In the genomic region with DNA sequence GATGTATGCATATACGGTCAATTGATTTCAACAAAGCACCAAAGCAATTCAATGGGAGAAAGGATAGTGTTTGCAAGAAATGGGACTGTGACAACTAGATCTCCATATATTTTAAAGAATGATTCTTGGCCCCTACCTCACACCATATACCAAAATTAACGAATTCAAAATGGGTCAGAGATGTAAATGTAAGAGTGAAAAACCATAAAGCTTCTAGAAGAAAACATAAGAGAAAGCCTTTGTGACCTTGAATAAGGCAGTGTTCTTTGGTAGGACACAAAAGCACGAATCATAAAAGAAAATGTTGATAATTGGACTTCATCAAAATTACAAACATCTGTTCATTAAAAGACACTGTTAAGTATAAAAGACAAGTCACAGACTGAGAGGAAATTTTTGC, we compare ENCODE assay signal across 29 cellular contexts. TPM values are rescaled to one million over a fixed set of nuclear protein-coding genes. Genes with fewer than 3 reads are reported as not detected.
A peak's percentile ranks its signal among the peaks of the same experiment; 100 is the strongest.
DNase-seq lines count a peak whose midpoint lies in the region; ATAC-seq and TF ChIP-seq lines count a peak whose summit lies in the region.
"Had no signal": no experiment of that assay in that cellular context is flagged by ENCODE, and none has a peak within 500 bp of the region (broad histone marks: within the 10 kb centered on the region; RNA-seq: fewer than 3 reads in every experiment).

No MANE protein-coding gene starts in this region.

- peak overlapping the region; percentile 48 for H3K4me2 ChIP-seq in BLaER1
- peak overlapping the region; percentile 43 for H3K4me2 ChIP-seq in smooth muscle cell
- no peak overlapping the region for H3K4me2 ChIP-seq in SK-N-SH
- H3K4me2 ChIP-seq: neural progenitor cell had no signal

- H3K27ac ChIP-seq in BLaER1 (no peak overlapping the region), smooth muscle cell (ENCODE audit: low read depth) (peak overlapping the region; percentile 63), SK-N-SH (ENCODE audit: low read depth in 2 of 2, low read length in 1 of 2) (peak overlapping the region in 1 of 2 experiments; percentile 85; a peak in 2 of 4 replicates)
- H3K27ac ChIP-seq: C4-2B, neural progenitor cell had no signal

- H3K4me1 Mint-ChIP-seq in IgD-negative memory B cell (peaks cover 40 to 44% (median 40%) of the 10 kb centered on the region in 3 donors), chondrocyte (ENCODE audit: low read depth) (peaks cover 81% of the 10 kb centered on the region)

- H3K9me3 Mint-ChIP-seq in IgD-negative memory B cell (peaks cover 0 to 7% (median 3%) of the 10 kb centered on the region in 3 donors), chondrocyte (ENCODE audit: low read depth) (peaks cover 12% of the 10 kb centered on the region)

- H3F3A ChIP-seq in smooth muscle cell (ENCODE audit: low read depth) (peaks cover 26% of the 10 kb centered on the region), SK-N-SH (replicated peaks; ENCODE audit: insufficient read depth) (peaks cover 44% of the 10 kb centered on the region)

- H3K36me3 ChIP-seq in BLaER1 (no peaks in the 10 kb centered on the region), smooth muscle cell (ENCODE audit: low read depth) (no peaks in the 10 kb centered on the region), SK-N-SH (replicated peaks in 1 of 2; ENCODE audit: control insufficient read depth in 1 of 2, insufficient read depth in 2 of 2, low read length in 1 of 2) (no peaks in the 10 kb centered on the region)
- H3K36me3 ChIP-seq: neural progenitor cell, spleen, thoracic aorta had no signal

- H3K9me3 ChIP-seq in BLaER1, result peaks cover 8% of the 10 kb centered on the region
- peaks cover 5% of the 10 kb centered on the region for H3K9me3 ChIP-seq in smooth muscle cell (replicated peaks; ENCODE audit: low read depth)
- no peaks in the 10 kb centered on the region for H3K9me3 ChIP-seq in SK-N-SH
- H3K9me3 ChIP-seq: spleen, thoracic aorta had no signal

- TF ChIP-seq EP300 in SK-N-SH (IDR thresholded peaks at IDR 0.05; ENCODE audit: borderline replicate concordance in 1 of 2, low read depth in 1 of 2, low read length in 1 of 2), result no peak

- no peak overlapping the region for H3K4me3 ChIP-seq in BLaER1
- no peak overlapping the region for H3K4me3 ChIP-seq in smooth muscle cell
- no peak overlapping the region for H3K4me3 ChIP-seq in SK-N-SH (ENCODE audit: low read depth in 2 of 2, low read length in 1 of 2)
- H3K4me3 ChIP-seq: neural progenitor cell, thoracic aorta had no signal

- H3K36me3 Mint-ChIP-seq in IgD-negative memory B cell, result no peaks in the 10 kb centered on the region
- peaks cover 1% of the 10 kb centered on the region for H3K36me3 Mint-ChIP-seq in chondrocyte (ENCODE audit: low read depth)
- H3K36me3 Mint-ChIP-seq: activated naive CD8-positive, alpha-beta T cell treated with anti-CD3 and anti-CD28 coated beads for 36 hours; neural progenitor cell had no signal

- POLR2A ChIA-PET in SK-N-SH (lab: Yijun Ruan, JAX), result no interaction called here

- WGBS in smooth muscle cell (ENCODE audit: low lambda C conversion rate), result 93% methylated on average over 3 of the region's 3 CpGs
- 84% methylated on average over 3 of the region's 3 CpGs for WGBS in SK-N-SH (ENCODE audit: low lambda C conversion rate)

- H3K79me2 ChIP-seq in smooth muscle cell (ENCODE audit: low read depth) (no peaks in the 10 kb centered on the region), SK-N-SH (ENCODE audit: insufficient read depth) (no peaks in the 10 kb centered on the region)

- CTCF ChIA-PET in SK-N-SH (lab: Yijun Ruan, JAX), result interaction anchor here (0.7 to 1.8 kb wide), 4 partner anchors 66 to 216 kb away, joined by 3 to 9 read pairs (median 5); no protein-coding TSS in a partner anchor

- TF ChIP-seq CTCF in chondrocyte (IDR thresholded peaks at IDR 0.05), result no peak
- no peak for TF ChIP-seq CTCF in smooth muscle cell (IDR thresholded peaks at IDR 0.05; ENCODE audit: borderline replicate concordance, insufficient read depth, poor library complexity, severe bottlenecking)
- no peak for TF ChIP-seq CTCF in SK-N-SH (IDR thresholded peaks at IDR 0.05)

- ATAC-seq in HG02885 (IDR thresholded peaks at IDR 0.05; ENCODE audit: poor library complexity, unreplicated experiment), result no peak
- ATAC-seq: left lobe of liver; right cardiac atrium; stimulated activated naive CD8-positive, alpha-beta T cell treated with anti-CD3 and anti-CD28 coated beads, Interleukin-15, amount 100 ng/mL, for 72 hours had no signal

- no peak overlapping the region for H2AFZ ChIP-seq in smooth muscle cell (ENCODE audit: low read depth)
- H2AFZ ChIP-seq in SK-N-SH (ENCODE audit: low read depth), result no peak overlapping the region; the same call in 1 of the 2 replicates
- H2AFZ ChIP-seq: neural progenitor cell had no signal

- no peak overlapping the region for H3K9ac ChIP-seq in BLaER1
- no peak overlapping the region for H3K9ac ChIP-seq in smooth muscle cell (ENCODE audit: low read depth)
- H3K9ac ChIP-seq in SK-N-SH, result no peak overlapping the region
- H3K9ac ChIP-seq: neural progenitor cell had no signal

- H3K4me1 ChIP-seq in BLaER1, result peaks cover 48% of the 10 kb centered on the region
- H3K4me1 ChIP-seq in smooth muscle cell (ENCODE audit: low read depth), result peaks cover 8% of the 10 kb centered on the region
- peaks cover 23 to 33% of the 10 kb centered on the region in 2 experiments; a peak in 3 of 4 replicates for H3K4me1 ChIP-seq in SK-N-SH (ENCODE audit: control insufficient read depth in 1 of 2, insufficient read depth in 2 of 2, low read depth in 1 of 2, low read length in 1 of 2)

- H3K27me3 ChIP-seq in BLaER1, result peaks cover 27% of the 10 kb centered on the region
- no peaks in the 10 kb centered on the region for H3K27me3 ChIP-seq in smooth muscle cell (ENCODE audit: low read depth)
- H3K27me3 ChIP-seq in SK-N-SH (ENCODE audit: insufficient read depth), result no peaks in the 10 kb centered on the region

- TF ChIP-seq RAD21 in SK-N-SH (IDR thresholded peaks at IDR 0.05; ENCODE audit: low read length), result no peak

- H4K20me1 ChIP-seq in BLaER1 (no peaks in the 10 kb centered on the region), smooth muscle cell (ENCODE audit: low read depth) (no peaks in the 10 kb centered on the region), SK-N-SH (ENCODE audit: insufficient read depth) (no peaks in the 10 kb centered on the region)

- no peak overlapping the region for H3K27ac Mint-ChIP-seq in IgD-negative memory B cell
- peak overlapping the region; percentile 89 for H3K27ac Mint-ChIP-seq in chondrocyte (ENCODE audit: unreplicated experiment)
- H3K27ac Mint-ChIP-seq: activated CD4-positive, alpha-beta T cell treated with anti-CD3 and anti-CD28 coated beads, Interleukin-2, amount 10 ng/mL, durations not matched to agents 24 days and 14 days; activated naive CD8-positive, alpha-beta T cell treated with anti-CD3 and anti-CD28 coated beads for 36 hours; neural progenitor cell; stimulated activated naive CD8-positive, alpha-beta T cell treated with anti-CD3 and anti-CD28 coated beads, Interleukin-15, amount 100 ng/mL, for 72 hours had no signal

- no peak for DNase-seq in chondrocyte (ENCODE audit: low spot score)
- DNase-seq in smooth muscle cell (lab: John Stamatoyannopoulos, UW; ENCODE audit: unreplicated experiment), result no peak
- DNase-seq in SK-N-SH, result no peak
- DNase-seq in COR-L47 (lab: John Stamatoyannopoulos, UW), result no peak
- DNase-seq: activated CD4-positive, alpha-beta T cell treated with anti-CD3 and anti-CD28 coated beads, Interleukin-2, amount 10 ng/mL, durations not matched to agents 24 days and 14 days; activated effector memory CD4-positive, alpha-beta T cell treated with Interleukin-2 at 50 U/mL for 16 hours; activated naive CD8-positive, alpha-beta T cell treated with anti-CD3 and anti-CD28 coated beads for 36 hours; anterior cingulate cortex; effector memory CD4-positive, alpha-beta T cell; glutamatergic neuron; NCI-H1417; NCI-H2081; NCI-H524 treated with DMSO at 0.1 percent for 48 hours; posterior cingulate gyrus; right cardiac atrium; SHP77; spleen; stimulated activated CD4-positive, alpha-beta T cell treated with anti-CD3 and anti-CD28 coated beads, Interleukin-2, amount 100 ng/mL, for 24 hours; stimulated activated naive CD8-positive, alpha-beta T cell treated with anti-CD3 and anti-CD28 coated beads, Interleukin-15, amount 100 ng/mL, for 72 hours had no signal

- peak overlapping the region in 3 of 4 donors; percentile 4 to 22 (median 6) for H3K4me3 Mint-ChIP-seq in IgD-negative memory B cell
- H3K4me3 Mint-ChIP-seq in chondrocyte (ENCODE audit: unreplicated experiment), result no peak overlapping the region
- H3K4me3 Mint-ChIP-seq: activated CD4-positive, alpha-beta T cell treated with anti-CD3 and anti-CD28 coated beads, Interleukin-2, amount 10 ng/mL, durations not matched to agents 24 days and 14 days; activated naive CD8-positive, alpha-beta T cell treated with anti-CD3 and anti-CD28 coated beads for 36 hours; neural progenitor cell; stimulated activated naive CD8-positive, alpha-beta T cell treated with anti-CD3 and anti-CD28 coated beads, Interleukin-15, amount 100 ng/mL, for 72 hours had no signal

- no peaks in the 10 kb centered on the region for H3K9me2 ChIP-seq in SK-N-SH

- H3K27me3 Mint-ChIP-seq in IgD-negative memory B cell (no peaks in the 10 kb centered on the region), chondrocyte (ENCODE audit: low read depth) (no peaks in the 10 kb centered on the region)

TF ChIP-seq in SK-N-SH, 30 proteins besides CTCF, POLR2A, EP300 and RAD21 (continues in another document):
- TF ChIP-seq FOSL2 (IDR thresholded peaks at IDR 0.05; ENCODE audit: borderline replicate concordance, low read depth) (no peak), USF2 (IDR thresholded peaks at IDR 0.05; ENCODE audit: borderline replicate concordance, low read depth, low read length) (no peak), ELF1 (IDR thresholded peaks at IDR 0.05) (no peak), GATA2 (CRISPR knock-in tag; IDR thresholded peaks at IDR 0.05) (no peak)

RNA-seq across cellular contexts. Expression of gene PROC, which starts 5.0 kb away (rescaled TPM):
- not detected for polyA plus RNA-seq in IgD-negative memory B cell
- 2.6 to 5.3 TPM (median 2.7 TPM) in 3 replicates for total RNA-seq in chondrocyte
- total RNA-seq in smooth muscle cell, result 1.1 TPM in 1 of 2 replicates, not detected in the other
- polyA plus RNA-seq in smooth muscle cell, result 0.44 and 0.85 TPM in 2 replicates
- polyA plus RNA-seq in SK-N-SH (2012; rRNA removed), result 0.06 and 0.10 TPM in 2 replicates
- polyA plus RNA-seq in SK-N-SH (2012; cell fraction: cytosol; rRNA removed), result 0.06 and 0.22 TPM in 2 replicates
- 0.31 and 0.33 TPM in 2 replicates for polyA plus RNA-seq in SK-N-SH (2012; cell fraction: nucleus; rRNA removed)
- total RNA-seq: activated naive CD8-positive, alpha-beta T cell treated with anti-CD3 and anti-CD28 coated beads for 36 hours; mesenteric fat pad; myocyte; right cardiac atrium; spleen; thoracic aorta had no signal
- polyA plus RNA-seq: AG04450 had no signal

RNA-seq across cellular contexts. Expression of gene MAP3K2, which starts 25.4 kb away (rescaled TPM):
- 66.8 TPM for polyA plus RNA-seq in IgD-negative memory B cell
- total RNA-seq in chondrocyte, result 77.3 to 88.1 TPM (median 79.5 TPM) in 3 replicates
- total RNA-seq in smooth muscle cell, result 42.7 and 46.7 TPM in 2 replicates
- polyA plus RNA-seq in smooth muscle cell, result 33.6 and 39.2 TPM in 2 replicates
- 2.7 and 4.0 TPM in 2 replicates for polyA plus RNA-seq in SK-N-SH (2012; rRNA removed)
- polyA plus RNA-seq in SK-N-SH (2012; cell fraction: cytosol; rRNA removed), result 4.4 and 4.8 TPM in 2 replicates
- 3.7 and 5.4 TPM in 2 replicates for polyA plus RNA-seq in SK-N-SH (2012; cell fraction: nucleus; rRNA removed)
